In the genomic region with DNA sequence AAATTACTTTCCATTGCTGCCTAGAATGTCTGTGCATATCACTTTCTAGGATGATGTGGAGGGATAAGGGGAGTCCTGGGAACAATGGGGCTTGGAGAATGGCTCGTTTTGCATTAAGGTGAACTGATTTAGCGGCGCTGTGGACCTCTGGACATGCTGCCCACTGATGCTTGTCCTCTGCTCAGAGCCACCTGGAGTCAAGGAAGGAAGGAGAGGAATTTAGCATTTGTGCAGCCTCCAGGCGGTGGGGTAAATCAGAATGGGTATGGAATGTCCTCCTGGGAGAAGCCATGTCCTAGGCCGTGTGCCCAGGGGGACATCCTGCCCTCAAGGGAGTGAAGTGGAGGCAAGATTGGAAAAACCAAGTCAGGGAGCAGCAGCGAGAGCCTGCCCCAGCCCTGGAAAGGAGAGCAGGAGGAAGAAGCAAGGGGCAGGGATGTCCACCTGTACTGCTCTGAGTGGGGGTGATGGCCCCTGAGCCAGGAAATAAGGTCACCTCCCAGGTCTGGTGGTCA, we compare ENCODE assay signal across 18 cellular contexts. TPM values are rescaled to one million over a fixed set of nuclear protein-coding genes. Genes with fewer than 3 reads are reported as not detected.
"Had no signal": no experiment of that assay in that cellular context is flagged by ENCODE, and none has a peak within 500 bp of the region (broad histone marks: within the 10 kb centered on the region; RNA-seq: fewer than 3 reads in every experiment).

No MANE protein-coding gene starts in this region.

- H3K9me3 ChIP-seq: mucosa of descending colon, stomach, thoracic aorta, transverse colon had no signal

- H3K4me3 Mint-ChIP-seq: central memory CD8-positive, alpha-beta T cell; immature natural killer cell; naive thymus-derived CD8-positive, alpha-beta T cell had no signal

- H3K4me1 Mint-ChIP-seq: central memory CD8-positive, alpha-beta T cell; immature natural killer cell had no signal

- H3K4me3 ChIP-seq: mucosa of descending colon, stomach, thoracic aorta, transverse colon had no signal

- ATAC-seq: foreskin keratinocyte; left cardiac atrium; left ventricle myocardium superior; mucosa of descending colon; naive thymus-derived CD8-positive, alpha-beta T cell had no signal

- DNase-seq: foreskin keratinocyte; immature natural killer cell; kidney; left cardiac atrium; left ventricle myocardium superior; mucosa of descending colon; naive thymus-derived CD8-positive, alpha-beta T cell; small intestine; stimulated activated CD4-positive, alpha-beta T cell treated with anti-CD3 and anti-CD28 coated beads, Interleukin-12 subunit alpha, Interleukin-12 subunit beta, amount 100 ng/mL, for 4 hours; stimulated activated naive CD4-positive, alpha-beta T cell; stomach; substantia nigra; transverse colon had no signal

- H3K36me3 ChIP-seq: thoracic aorta, transverse colon had no signal

- H3K27ac Mint-ChIP-seq: immature natural killer cell; naive thymus-derived CD8-positive, alpha-beta T cell had no signal

- H3K27me3 ChIP-seq: foreskin keratinocyte, stomach, transverse colon had no signal

- H3K4me1 ChIP-seq: foreskin keratinocyte, stomach, transverse colon had no signal

- H3K27ac ChIP-seq: foreskin keratinocyte, stomach, thoracic aorta, transverse colon had no signal

- H3K36me3 Mint-ChIP-seq: immature natural killer cell; naive thymus-derived CD8-positive, alpha-beta T cell had no signal

- H3K9me3 Mint-ChIP-seq: central memory CD8-positive, alpha-beta T cell; immature natural killer cell; naive thymus-derived CD8-positive, alpha-beta T cell had no signal

RNA-seq across cellular contexts. Expression of gene KY, which starts 37.8 kb away (rescaled TPM):
- total RNA-seq: epithelial cell of proximal tubule; foreskin keratinocyte; lung microvascular endothelial cell; naive thymus-derived CD8-positive, alpha-beta T cell; pulmonary artery endothelial cell had no signal
